In the genomic region with DNA sequence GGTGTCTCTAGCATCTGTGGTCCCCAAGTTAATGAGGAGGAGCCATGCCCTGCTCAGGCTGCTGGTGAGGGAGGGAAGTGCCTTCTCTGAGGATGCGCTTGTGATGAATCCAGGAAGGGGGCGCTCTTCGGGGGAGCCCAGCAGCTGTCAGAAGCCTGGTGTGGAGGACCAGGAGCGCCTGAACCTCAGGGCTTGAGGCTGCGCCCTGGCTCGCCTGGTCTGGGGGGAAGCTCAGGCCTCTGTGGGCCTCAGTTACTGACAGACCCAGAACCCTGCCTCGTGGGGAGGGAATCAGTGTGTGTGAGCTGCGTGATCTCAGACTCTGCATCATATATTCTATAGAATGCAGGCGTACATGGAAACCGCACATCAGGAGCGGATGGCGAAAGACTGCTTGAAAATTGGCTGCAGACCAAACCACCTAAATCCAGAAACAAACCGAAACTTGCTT, we compare ENCODE assay signal across 12 cellular contexts.
A peak's percentile ranks its signal among the peaks of the same experiment; 100 is the strongest.
DNase-seq lines count a peak whose midpoint lies in the region; ATAC-seq and TF ChIP-seq lines count a peak whose summit lies in the region.
"Had no signal": no experiment of that assay in that cellular context is flagged by ENCODE, and none has a peak within 500 bp of the region (broad histone marks: within the 10 kb centered on the region; RNA-seq: fewer than 3 reads in every experiment).

No MANE protein-coding gene starts in this region.

- H3K4me1 ChIP-seq in DOHH2 (ENCODE audit: control insufficient read depth, low read length) (no peaks in the 10 kb centered on the region), colonic mucosa (no peaks in the 10 kb centered on the region)

- H3K27ac ChIP-seq in DOHH2 (ENCODE audit: low read depth, low read length) (no peak overlapping the region), colonic mucosa (no peak overlapping the region)

- no peaks in the 10 kb centered on the region for H3K9me2 ChIP-seq in DOHH2 (replicated peaks; ENCODE audit: control insufficient read depth, low read length)

- H3F3A ChIP-seq in DOHH2 (ENCODE audit: control insufficient read depth, insufficient read depth), result no peaks in the 10 kb centered on the region

- H3K4me3 ChIP-seq in DOHH2 (ENCODE audit: low read length) (no peak overlapping the region), colonic mucosa (no peak overlapping the region)

- intact Hi-C loops in colonic mucosa (cut with DNase I), result no loop called here

- H3K27me3 ChIP-seq in DOHH2 (ENCODE audit: control insufficient read depth, low read length) (peaks cover 12% of the 10 kb centered on the region), colonic mucosa (no peaks in the 10 kb centered on the region)

- H4K20me1 ChIP-seq in DOHH2 (ENCODE audit: control insufficient read depth, insufficient read depth, low read depth, low read length), result no peaks in the 10 kb centered on the region

- ATAC-seq in GM18867 (IDR thresholded peaks at IDR 0.05; ENCODE audit: unreplicated experiment), result no peak
- ATAC-seq: activated T-helper 17 cell treated with anti-CD3 and anti-CD28 coated beads, Interleukin-2, amount 50 U/mL, for 72 hours; right cardiac atrium; stimulated activated memory B cell treated with anti-CD40 and anti-IgM and Interleukin-4, amounts not matched to agents 10 μg/mL and 1 μg/mL and 100 μg/mL, for 72 hours had no signal

- H3K36me3 ChIP-seq in DOHH2 (ENCODE audit: control insufficient read depth, low read length), result no peaks in the 10 kb centered on the region
- no peaks in the 10 kb centered on the region for H3K36me3 ChIP-seq in colonic mucosa

- no peaks in the 10 kb centered on the region for H3K79me2 ChIP-seq in DOHH2 (ENCODE audit: control insufficient read depth, low read length)

- TF ChIP-seq CTCF in DOHH2 (IDR thresholded peaks at IDR 0.05; ENCODE audit: low read depth, low read length, poor library complexity, severe bottlenecking) (peak; percentile 76), colonic mucosa (IDR thresholded peaks at IDR 0.05) (no peak)

- H3K9ac ChIP-seq in colonic mucosa (ENCODE audit: low read depth in 2 of 2, low read length in 2 of 2), result no peak overlapping the region

- H3K9me3 ChIP-seq in DOHH2 (ENCODE audit: control insufficient read depth, insufficient read depth, low read length), result no peaks in the 10 kb centered on the region
- no peaks in the 10 kb centered on the region for H3K9me3 ChIP-seq in colonic mucosa

- no peak overlapping the region for H3K4me2 ChIP-seq in DOHH2 (ENCODE audit: low read length)

- in situ Hi-C loops in KBM-7 (cut with MboI; ENCODE audit: low pct_unique_long_range_greater_than_20kb, low sequenced_read_pairs), result loop anchor here (25.0 kb wide), 1 partner anchor 405 kb away; the partner anchor contains the start of gene MGAT5B

- DNase-seq in KBM-7, result peak; percentile 72
- peak; percentile 66 for DNase-seq in SKM-1 treated with dmso at 0.1 percent for 144 hours (lab: John Stamatoyannopoulos, UW; ENCODE audit: unreplicated experiment)
- peak; percentile 87 for DNase-seq in iPS-NIHi7 (ENCODE audit: extremely low spot score)
- no peak for DNase-seq in cerebellar nuclear complex (lab: John Stamatoyannopoulos, UW)
- DNase-seq in colonic mucosa, result no peak
- DNase-seq in RKO (ENCODE audit: low spot score), result no peak
- DNase-seq: NCI-H1930, right cardiac atrium had no signal

Comparison
In these comparisons a context has a peak if more than half of its experiments do, and no peak if none do; other contexts are left out.
1. DNase-seq: peak in KBM-7 (single experiment), SKM-1 treated with dmso at 0.1 percent for 144 hours (single experiment) and iPS-NIHi7 (single experiment); none in cerebellar nuclear complex (0 of 2), colonic mucosa (single experiment) and RKO (single experiment).